13 cellular contexts compared by ENCODE assay signal in the genomic region with DNA sequence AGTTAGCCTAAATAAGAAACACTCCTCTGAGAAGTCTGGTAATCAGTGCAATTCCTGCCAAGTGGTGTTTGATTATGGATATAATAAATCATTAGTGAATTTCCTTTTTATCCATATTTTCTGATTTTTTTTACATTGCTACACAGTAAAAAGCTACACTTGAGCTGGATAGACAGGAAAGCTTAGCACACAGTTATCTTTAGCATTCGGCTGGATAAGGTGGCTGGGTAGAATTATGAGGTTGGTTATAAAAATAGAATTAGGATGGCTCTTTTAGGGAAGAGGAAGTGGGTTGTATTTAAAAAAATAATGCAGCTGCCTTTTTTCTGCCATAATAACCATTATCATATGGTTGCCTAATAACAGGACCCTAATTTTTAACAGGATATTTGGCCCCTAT.
"Had no signal": no experiment of that assay in that cellular context is flagged by ENCODE, and none has a peak within 500 bp of the region (broad histone marks: within the 10 kb centered on the region; RNA-seq: fewer than 3 reads in every experiment).

No MANE protein-coding gene starts in this region.

- DNase-seq: activated CD4-positive, CD25-positive, alpha-beta regulatory T cell treated with anti-CD3 and anti-CD28 coated beads, Interleukin-2, amount 50 U/mL, for 72 hours; activated naive CD8-positive, alpha-beta T cell treated with anti-CD3 and anti-CD28 coated beads for 36 hours; amygdala; cortex of kidney; effector CD4-positive, alpha-beta T cell; hypothalamus; kidney glomerular epithelial cell; lower lobe of right lung; thyroid gland had no signal

- ATAC-seq: lower lobe of right lung; sciatic nerve; stimulated activated effector memory CD8-positive, alpha-beta T cell treated with anti-CD3 and anti-CD28 coated beads, Interleukin-12 subunit alpha, Interleukin-12 subunit beta, amount 100 ng/mL, for 72 hours had no signal

- H3K27me3 ChIP-seq: esophagus muscularis mucosa, thyroid gland had no signal

- H3K9me3 ChIP-seq: esophagus muscularis mucosa, lower lobe of right lung, prostate gland, thyroid gland had no signal

- H3K27ac ChIP-seq: esophagus muscularis mucosa, lower lobe of right lung, prostate gland, thyroid gland had no signal

- H3K36me3 ChIP-seq: esophagus muscularis mucosa, lower lobe of right lung, prostate gland, thyroid gland had no signal

- H3K4me3 ChIP-seq: esophagus muscularis mucosa, lower lobe of right lung, prostate gland, thyroid gland had no signal

- H3K4me1 ChIP-seq: esophagus muscularis mucosa, lower lobe of right lung, prostate gland, thyroid gland had no signal
